8 cellular contexts compared by ENCODE assay signal in the genomic region with DNA sequence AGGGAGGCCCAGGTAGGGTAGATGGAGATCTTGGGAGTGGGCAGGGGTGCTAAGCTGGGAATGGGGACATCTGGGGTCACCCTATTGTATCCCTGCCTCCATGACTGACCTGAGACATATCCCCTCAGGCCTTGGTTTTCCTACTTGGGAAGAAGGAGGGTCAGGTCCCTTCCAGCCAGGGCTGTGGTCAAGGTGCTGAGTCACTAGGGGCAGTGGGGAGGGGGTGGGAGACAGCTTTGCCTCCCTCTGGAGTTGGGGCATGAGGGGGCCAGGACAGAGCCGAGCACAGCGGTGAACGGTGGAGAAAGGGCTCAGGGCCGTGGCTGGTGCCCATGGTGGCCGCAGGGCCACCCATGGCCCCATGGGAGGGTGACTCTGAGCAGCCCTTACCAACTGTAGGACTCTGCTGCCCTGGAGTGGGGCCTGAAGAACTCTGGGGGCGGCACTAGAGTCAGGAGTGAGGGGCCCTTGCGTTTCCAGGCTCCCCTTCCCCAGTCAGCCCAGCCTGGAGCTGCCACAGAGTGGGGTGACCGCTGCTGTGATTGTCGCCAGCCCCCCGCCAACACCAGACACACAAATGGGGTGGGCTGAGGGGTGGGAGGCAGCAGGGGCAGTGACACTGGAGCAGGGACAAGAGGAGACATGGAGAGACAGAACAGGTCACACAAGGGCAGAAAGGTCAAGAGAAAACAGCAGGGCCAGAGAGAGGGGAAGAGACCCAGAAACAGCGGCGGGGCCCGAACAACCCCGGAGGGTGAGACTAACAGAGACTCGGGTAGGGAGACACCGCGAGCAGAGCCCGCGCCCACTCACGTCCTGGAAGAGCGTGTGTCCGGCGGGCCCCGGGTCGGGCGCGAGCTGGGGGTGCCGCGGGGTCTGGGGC. TPM values are rescaled to one million over a fixed set of nuclear protein-coding genes. Genes with fewer than 3 reads are reported as not detected.
DNase-seq lines count a peak whose midpoint lies in the region; ATAC-seq, FAIRE-seq and TF ChIP-seq lines count a peak whose summit lies in the region.

No MANE protein-coding gene starts in this region.

- peaks cover 58% of the 10 kb centered on the region for H3K36me3 Mint-ChIP-seq in endodermal cell (ENCODE audit: low read depth)
- H3K36me3 Mint-ChIP-seq in neural crest cell (ENCODE audit: low read depth) = peaks cover 13% of the 10 kb centered on the region

- H3K36me3 ChIP-seq in Panc1 (ENCODE audit: control insufficient read depth, insufficient read depth, low read length) = peaks cover 6% of the 10 kb centered on the region; the same call in 1 of the 2 replicates
- H3K36me3 ChIP-seq in endodermal cell (ENCODE audit: control insufficient read depth, insufficient read depth, low read length) = peaks cover 29% of the 10 kb centered on the region

- H3K27me3 Mint-ChIP-seq in endodermal cell (ENCODE audit: insufficient read depth) = no peaks in the 10 kb centered on the region
- peaks cover 15% of the 10 kb centered on the region for H3K27me3 Mint-ChIP-seq in neural crest cell (ENCODE audit: low read depth)

- H3K4me1 ChIP-seq in Panc1 (ENCODE audit: control insufficient read depth, insufficient read depth, low read length) (peaks cover 24% of the 10 kb centered on the region), endodermal cell (ENCODE audit: control insufficient read depth, insufficient read depth, low read length) (peaks cover 13% of the 10 kb centered on the region)

- CTCF ChIA-PET in Panc1 (lab: Charles Lee) = no interaction called here

- peak overlapping the region; percentile 93 for H3K4me3 Mint-ChIP-seq in endodermal cell
- peak overlapping the region; percentile 90 for H3K4me3 Mint-ChIP-seq in neural crest cell

- 5 to 7% methylated on average over 7 to 29 of the region's 29 CpGs for WGBS in endodermal cell (ENCODE audit: insufficient coverage in 1 of 2, insufficient read length in 1 of 2), 2 experiments

- POLR2A ChIA-PET in Panc1 (lab: Charles Lee) = no interaction called here

- intact Hi-C loops in Panc1 (cut with micrococcal nuclease; ENCODE audit: unreplicated experiment) = no loop called here

- in situ Hi-C loops in Panc1 (cut with HindIII; ENCODE audit: low pct_unique_long_range_greater_than_20kb, low sequenced_read_pairs) = no loop called here

- H3K4me3 ChIP-seq in AG09309 (ENCODE audit: control insufficient read depth, low read depth, low read length) (peak overlapping the region; percentile 76), Panc1 (ENCODE audit: low read depth in 2 of 2, low read length in 2 of 2) (peak overlapping the region; percentile 74 to 76), endodermal cell (ENCODE audit: low read length) (peak overlapping the region; percentile 87)

- peak overlapping the region; percentile 70 for H3K9ac ChIP-seq in endodermal cell (ENCODE audit: extremely low read depth, low read length, poor library complexity, severe bottlenecking)

- ATAC-seq in Panc1 = peak; percentile 35; the same call in 1 of the 2 replicates

- DNase-seq in AG09309 (ENCODE audit: low read depth) = no peak
- peak; percentile 63 for DNase-seq in GM19239 (ENCODE audit: insufficient read length, low spot score)
- DNase-seq in Panc1 (ENCODE audit: low read depth, low spot score) = no peak
- peak; percentile 64 for DNase-seq in endodermal cell
- DNase-seq in neural crest cell (ENCODE audit: low read depth, low spot score) = no peak
- DNase-seq in NCI-H187 (lab: John Stamatoyannopoulos, UW) = no peak
- no peak for DNase-seq in CD1c-positive myeloid dendritic cell (ENCODE audit: extremely low spot score)
- no peak for DNase-seq in NCI-H1930 (lab: John Stamatoyannopoulos, UW)

- H3K9me3 Mint-ChIP-seq in endodermal cell (no peaks in the 10 kb centered on the region), neural crest cell (no peaks in the 10 kb centered on the region)

- H3K27ac ChIP-seq in Panc1 (ENCODE audit: low read length) (peak overlapping the region; percentile 91), endodermal cell (ENCODE audit: low read depth, low read length) (peak overlapping the region; percentile 17)

- H3K4me1 Mint-ChIP-seq in endodermal cell (peaks cover 30% of the 10 kb centered on the region), neural crest cell (peaks cover 61% of the 10 kb centered on the region)

- H3K27ac Mint-ChIP-seq in endodermal cell (peak overlapping the region; percentile 41), neural crest cell (ENCODE audit: unreplicated experiment) (peak overlapping the region; percentile 95)

- FAIRE-seq in GM19239 (lab: Jason Lieb, UNC) = no peak

- no TSS peak for BruUV-seq in Panc1 (replicated peaks; lab: Mats Ljungman, UMichigan)

- H3K27me3 ChIP-seq in Panc1 (ENCODE audit: control insufficient read depth, insufficient read depth, low read length) (no peaks in the 10 kb centered on the region), endodermal cell (ENCODE audit: control insufficient read depth, insufficient read depth, low read length, poor library complexity, severe bottlenecking) (no peaks in the 10 kb centered on the region)

- H3K9me3 ChIP-seq in Panc1 (ENCODE audit: control insufficient read depth, insufficient read depth, low read depth, low read length) (no peaks in the 10 kb centered on the region), endodermal cell (ENCODE audit: control insufficient read depth, low read length) (no peaks in the 10 kb centered on the region)

- TF ChIP-seq CTCF in AG09309 (IDR thresholded peaks at IDR 0.05; ENCODE audit: control insufficient read depth, insufficient read depth, low read depth, low read length, missing control alignments) (no peak), Panc1 (IDR thresholded peaks at IDR 0.05) (no peak), endodermal cell (conservative IDR thresholded peaks at IDR 0.05) (no peak), neural crest cell (conservative IDR thresholded peaks at IDR 0.05) (no peak)

RNA-seq across cellular contexts. Expression of a gene that starts 0.6 kb away (rescaled TPM):
- total RNA-seq in Panc1 (2021; ENCODE audit: unreplicated experiment) = 46.4 TPM
- polyA plus RNA-seq in Panc1 (2012; ENCODE audit: insufficient read length) = 46.9 TPM
- 10 to 100 TPM; 77.2 to 92.3 TPM for total RNA-seq in endodermal cell
- polyA plus RNA-seq in endodermal cell (2013, experiment 1 of 2) = 29.9 TPM
- polyA plus RNA-seq in endodermal cell (2013, experiment 2 of 2) = 27.4 TPM
- 56.0 and 63.3 TPM in 2 replicates for total RNA-seq in neural crest cell

RNA-seq across cellular contexts. Expression of a gene that starts 6.9 kb away (rescaled TPM):
- total RNA-seq in Panc1 (2021; ENCODE audit: unreplicated experiment) (not detected), endodermal cell (under 1 TPM in 1 of 2 donors, not detected in 1; 0.42 TPM), neural crest cell (0.75 TPM in 2 replicates)
- 0.11 TPM for polyA plus RNA-seq in Panc1 (2012; ENCODE audit: insufficient read length)
- polyA plus RNA-seq in endodermal cell (2013, experiment 1 of 2) = 0.28 TPM
- 0.17 TPM for polyA plus RNA-seq in endodermal cell (2013, experiment 2 of 2)

RNA-seq across cellular contexts. Expression of a gene that starts 11.5 kb away (rescaled TPM):
- not detected for total RNA-seq in Panc1 (2021; ENCODE audit: unreplicated experiment)
- polyA plus RNA-seq in Panc1 (2012; ENCODE audit: insufficient read length) = 0.46 TPM
- under 1 TPM in 1 of 2 donors, not detected in 1; 0.44 TPM for total RNA-seq in endodermal cell
- polyA plus RNA-seq in endodermal cell (2013, experiment 1 of 2) = 0.18 TPM
- 0.17 TPM for polyA plus RNA-seq in endodermal cell (2013, experiment 2 of 2)
- 0.44 and 0.82 TPM in 2 replicates for total RNA-seq in neural crest cell

RNA-seq across cellular contexts. Expression of a gene that starts 12.5 kb away (rescaled TPM):
- 64.2 TPM for total RNA-seq in Panc1 (2021; ENCODE audit: unreplicated experiment)
- polyA plus RNA-seq in Panc1 (2012; ENCODE audit: insufficient read length) = 35.8 TPM
- total RNA-seq in endodermal cell = 10 to 100 TPM; 26.9 to 33.7 TPM
- 35.1 TPM for polyA plus RNA-seq in endodermal cell (2013, experiment 1 of 2)
- polyA plus RNA-seq in endodermal cell (2013, experiment 2 of 2) = 28.9 TPM
- 84.8 and 94.9 TPM in 2 replicates for total RNA-seq in neural crest cell

RNA-seq across cellular contexts. Expression of a gene that starts 46.5 kb away (rescaled TPM):
- total RNA-seq in Panc1 (2021; ENCODE audit: unreplicated experiment) (12.0 TPM), endodermal cell (1 to 10 TPM; 1.5 to 3.8 TPM), neural crest cell (5.2 and 5.6 TPM in 2 replicates)
- polyA plus RNA-seq in Panc1 (2012; ENCODE audit: insufficient read length) = 11.5 TPM
- 1.6 TPM for polyA plus RNA-seq in endodermal cell (2013, experiment 1 of 2)
- polyA plus RNA-seq in endodermal cell (2013, experiment 2 of 2) = 1.8 TPM

Comparison
In these comparisons a context has a peak if more than half of its experiments do, and no peak if none do; other contexts are left out.
1. DNase-seq: peak in GM19239 (single experiment) and endodermal cell (single experiment); none in AG09309 (single experiment), Panc1 (single experiment), neural crest cell (single experiment), NCI-H187 (0 of 2), CD1c-positive myeloid dendritic cell (single experiment) and NCI-H1930 (0 of 2).
2. Peak in every context shown above with its lines, with median percentiles within 50 percentile points of each other: H3K4me3 ChIP-seq.